In the genomic region with DNA sequence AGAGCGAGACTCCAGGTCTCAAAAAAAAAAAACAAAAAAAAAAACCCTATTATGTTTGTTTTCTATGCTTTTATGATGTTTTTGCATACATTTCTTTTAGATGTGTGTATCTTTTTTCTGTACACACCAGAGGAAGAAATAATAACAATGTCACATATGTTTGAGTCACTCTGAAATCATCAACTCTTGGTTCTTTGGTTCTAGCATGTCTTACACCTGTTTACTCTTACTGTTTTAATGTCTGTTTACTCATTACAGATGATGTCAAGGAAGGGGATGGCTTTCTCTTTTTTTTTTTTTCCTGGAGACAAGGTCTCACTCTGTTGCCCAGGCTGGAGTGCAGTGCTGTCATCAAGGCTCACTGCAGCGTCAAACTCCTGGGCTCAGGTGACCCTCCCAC, we compare ENCODE assay signal across 20 cellular contexts. TPM values are rescaled to one million over a fixed set of nuclear protein-coding genes. Genes with fewer than 3 reads are reported as not detected.
A peak's percentile ranks its signal among the peaks of the same experiment; 100 is the strongest.
DNase-seq lines count a peak whose midpoint lies in the region; ATAC-seq and TF ChIP-seq lines count a peak whose summit lies in the region.
"Had no signal": no experiment of that assay in that cellular context is flagged by ENCODE, and none has a peak within 500 bp of the region (broad histone marks: within the 10 kb centered on the region; RNA-seq: fewer than 3 reads in every experiment).

No MANE protein-coding gene starts in this region.

- intact Hi-C loops in CD8-positive, alpha-beta T cell (cut with DNase I, micrococcal nuclease): no loop called here
- intact Hi-C loops in sciatic nerve (cut with DNase I): no loop called here
- intact Hi-C loops in sigmoid colon (cut with DNase I): no loop called here

- no peaks in the 10 kb centered on the region for H3K36me3 ChIP-seq in CD8-positive, alpha-beta T cell (ENCODE audit: insufficient read depth, low read length)
- H3K36me3 ChIP-seq in sigmoid colon: no peaks in the 10 kb centered on the region
- H3K36me3 ChIP-seq: breast epithelium, uterus had no signal

- no peaks in the 10 kb centered on the region for H3K27me3 Mint-ChIP-seq in CD8-positive, alpha-beta T cell (ENCODE audit: low read depth)
- no peaks in the 10 kb centered on the region for H3K27me3 Mint-ChIP-seq in effector memory CD8-positive, alpha-beta T cell
- no peaks in the 10 kb centered on the region for H3K27me3 Mint-ChIP-seq in nephron progenitor cell (ENCODE audit: low read depth, poor library complexity)
- H3K27me3 Mint-ChIP-seq: stimulated activated naive CD8-positive, alpha-beta T cell treated with anti-CD3 and anti-CD28 coated beads, Interleukin-15, Interleukin-2, amounts not matched to agents 100 ng/mL and 50 ng/mL, for 24 hours had no signal

- no peak for TF ChIP-seq EP300 in sigmoid colon (IDR thresholded peaks at IDR 0.05)

- CTCF ChIA-PET in CD8-positive, alpha-beta T cell (lab: Charles Lee): no interaction called here

- H3K4me1 Mint-ChIP-seq in CD8-positive, alpha-beta T cell (ENCODE audit: low read depth): peaks cover 61% of the 10 kb centered on the region
- peaks cover 41 to 51% of the 10 kb centered on the region in 2 donors for H3K4me1 Mint-ChIP-seq in effector memory CD8-positive, alpha-beta T cell (ENCODE audit: low read depth in 2 of 2)
- peaks cover 2% of the 10 kb centered on the region for H3K4me1 Mint-ChIP-seq in nephron progenitor cell
- H3K4me1 Mint-ChIP-seq: GM23338 had no signal

- H3K27me3 ChIP-seq in CD8-positive, alpha-beta T cell (ENCODE audit: insufficient read depth, low read length): no peaks in the 10 kb centered on the region
- no peaks in the 10 kb centered on the region for H3K27me3 ChIP-seq in sigmoid colon
- H3K27me3 ChIP-seq: breast epithelium, uterus had no signal

- H3K36me3 Mint-ChIP-seq in CD8-positive, alpha-beta T cell: peaks cover 21% of the 10 kb centered on the region
- H3K36me3 Mint-ChIP-seq in effector memory CD8-positive, alpha-beta T cell (ENCODE audit: insufficient read depth): peaks cover 47% of the 10 kb centered on the region
- peaks cover 44% of the 10 kb centered on the region for H3K36me3 Mint-ChIP-seq in nephron progenitor cell (ENCODE audit: low read depth)

- H3K9me3 Mint-ChIP-seq in CD8-positive, alpha-beta T cell: no peaks in the 10 kb centered on the region
- H3K9me3 Mint-ChIP-seq in effector memory CD8-positive, alpha-beta T cell: no peaks in the 10 kb centered on the region
- peaks cover 4% of the 10 kb centered on the region for H3K9me3 Mint-ChIP-seq in nephron progenitor cell
- H3K9me3 Mint-ChIP-seq: GM23338; stimulated activated naive CD8-positive, alpha-beta T cell treated with anti-CD3 and anti-CD28 coated beads, Interleukin-15, Interleukin-2, amounts not matched to agents 100 ng/mL and 50 ng/mL, for 24 hours had no signal

- POLR2A ChIA-PET in CD8-positive, alpha-beta T cell (lab: Charles Lee): no interaction called here

- ATAC-seq in CD8-positive, alpha-beta T cell: no peak
- ATAC-seq in effector memory CD8-positive, alpha-beta T cell (replicated peaks): peak; percentile 31
- ATAC-seq in sciatic nerve: no peak
- ATAC-seq: GM23338, left colon, right cardiac atrium had no signal

- peak overlapping the region; percentile 52 for H3K27ac Mint-ChIP-seq in CD8-positive, alpha-beta T cell
- H3K27ac Mint-ChIP-seq in effector memory CD8-positive, alpha-beta T cell: peak overlapping the region; percentile 41 to 82
- H3K27ac Mint-ChIP-seq in nephron progenitor cell: peak overlapping the region; percentile 41
- H3K27ac Mint-ChIP-seq: GM23338 had no signal

- TF ChIP-seq CTCF in CD8-positive, alpha-beta T cell (IDR thresholded peaks at IDR 0.05): no peak
- TF ChIP-seq CTCF in nephron progenitor cell (IDR thresholded peaks at IDR 0.05) (no peak), sigmoid colon (IDR thresholded peaks at IDR 0.05) (no peak)

- no peak for TF ChIP-seq POLR2A in sigmoid colon (IDR thresholded peaks at IDR 0.05)

- H3K4me1 ChIP-seq in CD8-positive, alpha-beta T cell (ENCODE audit: insufficient read depth, low read length): peaks cover 43% of the 10 kb centered on the region
- H3K4me1 ChIP-seq in sigmoid colon: peaks cover 0 to 54% (median 37%) of the 10 kb centered on the region in 4 donors
- H3K4me1 ChIP-seq: breast epithelium, uterus had no signal

- H3K27ac ChIP-seq in CD8-positive, alpha-beta T cell (ENCODE audit: low read depth, low read length): no peak overlapping the region
- no peak overlapping the region for H3K27ac ChIP-seq in sigmoid colon
- H3K27ac ChIP-seq: breast epithelium, uterus had no signal

- H3K9me3 ChIP-seq in CD8-positive, alpha-beta T cell (ENCODE audit: low read length): no peaks in the 10 kb centered on the region
- no peaks in the 10 kb centered on the region for H3K9me3 ChIP-seq in sigmoid colon
- H3K9me3 ChIP-seq: breast epithelium, uterus had no signal

- DNase-seq in CD8-positive, alpha-beta T cell: no peak
- DNase-seq in LHCN-M2 (ENCODE audit: low read depth) (peak; percentile 82), nephron progenitor cell (no peak), sciatic nerve (ENCODE audit: low spot score) (no peak), dedifferentiated amniotic fluid mesenchymal stem cell (ENCODE audit: extremely low spot score) (no peak), sigmoid colon (no peak)
- DNase-seq in effector memory CD8-positive, alpha-beta T cell: no peak
- DNase-seq: activated CD4-positive, alpha-beta T cell treated with anti-CD3 and anti-CD28 coated beads for 48 hours; activated effector memory CD4-positive, alpha-beta T cell treated with anti-CD3 and anti-CD28 coated beads, Interleukin-2, amount 50 U/mL, for 16 hours; GF-D8; left colon; NCI-H1417; NCI-H524; OCI-M1; T-helper 1 cell; uterus had no signal

- WGBS in sigmoid colon, 2 donors: 91 to 95% methylated on average over 2 of the region's 2 CpGs

- H3K4me3 ChIP-seq in CD8-positive, alpha-beta T cell (ENCODE audit: low read depth, low read length): no peak overlapping the region
- H3K4me3 ChIP-seq in sigmoid colon: no peak overlapping the region
- H3K4me3 ChIP-seq: breast epithelium, GM23338, uterus had no signal

- no peak overlapping the region for H3K4me3 Mint-ChIP-seq in CD8-positive, alpha-beta T cell
- peak overlapping the region; percentile 8 to 38 for H3K4me3 Mint-ChIP-seq in effector memory CD8-positive, alpha-beta T cell
- H3K4me3 Mint-ChIP-seq in nephron progenitor cell: no peak overlapping the region
- H3K4me3 Mint-ChIP-seq: GM23338; stimulated activated naive CD8-positive, alpha-beta T cell treated with anti-CD3 and anti-CD28 coated beads, Interleukin-15, Interleukin-2, amounts not matched to agents 100 ng/mL and 50 ng/mL, for 24 hours had no signal

RNA-seq across cellular contexts. Expression of gene RHOA, which starts 24.1 kb away (rescaled TPM):
- total RNA-seq in CD8-positive, alpha-beta T cell: 100 to 1,000 TPM; 271 to 294 TPM
- total RNA-seq in LHCN-M2 (2014; rRNA removed) (706 and 885 TPM in 2 replicates), sciatic nerve (485 TPM), sigmoid colon (100 to 1,000 TPM; 369 to 440 (median 416) TPM)
- 747 TPM for polyA plus RNA-seq in LHCN-M2 (2012)
- 100 to 1,000 TPM; 384 to 516 (median 451) TPM for polyA plus RNA-seq in sigmoid colon

RNA-seq across cellular contexts. Expression of gene TCTA, which starts 24.5 kb away (rescaled TPM):
- 10 to 100 TPM; 19.8 to 21.1 TPM for total RNA-seq in CD8-positive, alpha-beta T cell
- 43.2 and 50.1 TPM in 2 replicates for total RNA-seq in LHCN-M2 (2014; rRNA removed)
- 74.3 TPM for polyA plus RNA-seq in LHCN-M2 (2012)
- total RNA-seq in sciatic nerve: 28.5 TPM
- total RNA-seq in sigmoid colon: 10 to 100 TPM; 15.1 to 25.0 (median 16.5) TPM
- polyA plus RNA-seq in sigmoid colon: 10 to 100 TPM; 35.1 to 47.6 (median 40.2) TPM

RNA-seq across cellular contexts. Expression of gene GPX1, which starts 29.6 kb away (rescaled TPM):
- 10 to 100 TPM; 24.4 to 27.8 TPM for total RNA-seq in CD8-positive, alpha-beta T cell
- 377 and 434 TPM in 2 replicates for total RNA-seq in LHCN-M2 (2014; rRNA removed)
- 544 TPM for polyA plus RNA-seq in LHCN-M2 (2012)
- total RNA-seq in sciatic nerve: 142 TPM
- 100 to 1,000 TPM; 164 to 331 (median 268) TPM for total RNA-seq in sigmoid colon
- 100 to 1,000 TPM; 359 to 380 (median 367) TPM for polyA plus RNA-seq in sigmoid colon

RNA-seq across cellular contexts. Expression of gene AMT, which starts 34.6 kb away (rescaled TPM):
- total RNA-seq in CD8-positive, alpha-beta T cell: 1 to 10 TPM; 8.4 to 9.4 TPM
- total RNA-seq in LHCN-M2 (2014; rRNA removed) (0.11 and 0.71 TPM in 2 replicates), sciatic nerve (12.4 TPM), sigmoid colon (10 to 100 TPM in 1 of 4 donors, 1 to 10 TPM in 3; 3.1 to 16.1 (median 4.6) TPM)
- polyA plus RNA-seq in LHCN-M2 (2012): 0.80 TPM
- polyA plus RNA-seq in sigmoid colon: 10 to 100 TPM; 11.5 to 12.0 (median 11.8) TPM

RNA-seq across cellular contexts. Expression of gene NICN1, which starts 41.4 kb away (rescaled TPM):
- 10 to 100 TPM; 13.9 to 18.6 TPM for total RNA-seq in CD8-positive, alpha-beta T cell
- total RNA-seq in LHCN-M2 (2014; rRNA removed) (3.4 and 7.2 TPM in 2 replicates), sciatic nerve (23.4 TPM), sigmoid colon (1 to 10 TPM; 2.5 to 9.7 (median 4.5) TPM)
- 8.7 TPM for polyA plus RNA-seq in LHCN-M2 (2012)
- 10 to 100 TPM in 1 of 3 donors, 1 to 10 TPM in 2; 3.6 to 11.6 (median 5.1) TPM for polyA plus RNA-seq in sigmoid colon

Comparison
In these comparisons a context has a peak if more than half of its experiments do, and no peak if none do; other contexts are left out.
1. H3K4me3 Mint-ChIP-seq: peak in effector memory CD8-positive, alpha-beta T cell (2 of 2); none in CD8-positive, alpha-beta T cell (single experiment) and nephron progenitor cell (single experiment).
2. Peak in every context shown above with its lines, with median percentiles within 50 percentile points of each other: H3K27ac Mint-ChIP-seq.